In genomic region chr7:45756757-45757156, GRCh38 we compare ENCODE assay signal across 8 cellular contexts.
A peak's percentile ranks its signal among the peaks of the same experiment; 100 is the strongest.
DNase-seq lines count a peak whose midpoint lies in the region; ATAC-seq, FAIRE-seq and TF ChIP-seq lines count a peak whose summit lies in the region.
"Not testable (repeated sequence)": the region's sequence is repeated elsewhere in the genome, so short reads cannot be mapped to it uniquely, and the experiment has no call there.

No MANE protein-coding gene starts in this region.

- not testable (repeated sequence) for H3K4me3 ChIP-seq in A549; Caco-2 (ENCODE audit: low read depth, low read length); Panc1 (ENCODE audit: low read depth in 2 of 2, low read length in 2 of 2); astrocyte of the spinal cord (ENCODE audit: low read depth, low read length); epithelial cell of esophagus (ENCODE audit: low read length); parathyroid adenoma (ENCODE audit: low read depth, low read length)

- not testable (repeated sequence) for H3K4me1 ChIP-seq in A549; Caco-2; Panc1 (ENCODE audit: control insufficient read depth, insufficient read depth, low read length)
- peaks cover 14% of the 10 kb centered on the region for H3K4me1 ChIP-seq in parathyroid adenoma

- FAIRE-seq in A549 (lab: Jason Lieb, UNC) = not testable (repeated sequence)

- ATAC-seq in A549, Panc1: not testable (repeated sequence)

- TF ChIP-seq POLR2A in A549 (IDR thresholded peaks at IDR 0.05; ENCODE audit: low read length) = not testable (repeated sequence)

- DNase-seq in A549 (ENCODE audit: low read depth in 1 of 2, low spot score in 1 of 2) (peak in 1 of 2 experiments; percentile 7), Caco-2 (peak in 1 of 2 experiments; percentile 34), left kidney (ENCODE audit: low read depth, low spot score) (peak; percentile 3)
- not testable (repeated sequence) for DNase-seq in Panc1 (ENCODE audit: low read depth, low spot score); astrocyte of the spinal cord (ENCODE audit: low read depth, low spot score); epithelial cell of esophagus (ENCODE audit: low read depth)

- BruUV-seq in Caco-2 (replicated peaks; lab: Mats Ljungman, UMichigan); Panc1 (replicated peaks; lab: Mats Ljungman, UMichigan): not testable (repeated sequence)

- intact Hi-C loops in Caco-2 (cut with micrococcal nuclease; ENCODE audit: unreplicated experiment) (loop anchor here (1.0 kb wide), 1 partner anchor 98 kb away; no protein-coding TSS in a partner anchor), Panc1 (cut with micrococcal nuclease; ENCODE audit: unreplicated experiment) (loop anchor here (10.0 kb wide), 1 partner anchor 98 kb away; no protein-coding TSS in a partner anchor)

- TF ChIP-seq RAD21 in A549 (conservative IDR thresholded peaks at IDR 0.05 in 1 of 2, IDR thresholded peaks at IDR 0.05 in 1 of 2) (peak; percentile 19 to 36; a peak in 2 of 5 replicates), Ishikawa (IDR thresholded peaks at IDR 0.05; ENCODE audit: low read depth) (peak; percentile 36; the same call in 1 of the 2 replicates)

- not testable (repeated sequence) for H3K4me3 Mint-ChIP-seq in Caco-2 (ENCODE audit: unreplicated experiment)

- H3K79me2 ChIP-seq in parathyroid adenoma = not testable (repeated sequence)

- H3K9ac ChIP-seq in parathyroid adenoma = not testable (repeated sequence)

- not testable (repeated sequence) for H2AFZ ChIP-seq in parathyroid adenoma

- in situ Hi-C loops in Panc1 (cut with HindIII; ENCODE audit: low pct_unique_long_range_greater_than_20kb, low sequenced_read_pairs); astrocyte of the spinal cord (cut with HindIII; ENCODE audit: low sequenced_read_pairs): not testable (repeated sequence)

- H3K27ac Mint-ChIP-seq in Caco-2 (ENCODE audit: unreplicated experiment) = not testable (repeated sequence)

- not testable (repeated sequence) for H3K4me1 Mint-ChIP-seq in Caco-2 (ENCODE audit: low read depth, unreplicated experiment)

- 66% methylated on average over 2 of the region's 2 CpGs for WGBS in A549 (ENCODE audit: missing lambda C conversion rate)

- not testable (repeated sequence) for H3K27me3 Mint-ChIP-seq in Caco-2 (ENCODE audit: insufficient read depth, unreplicated experiment)

- not testable (repeated sequence) for H3K4me2 ChIP-seq in A549; parathyroid adenoma (ENCODE audit: low read length)

- POLR2A ChIA-PET in A549 (lab: Yijun Ruan, JAX); Caco-2 (lab: Charles Lee); Panc1 (lab: Charles Lee): not testable (repeated sequence)

- not testable (repeated sequence) for H3K9me3 ChIP-seq in A549; Caco-2; Panc1 (ENCODE audit: control insufficient read depth, insufficient read depth, low read depth, low read length); parathyroid adenoma (ENCODE audit: control insufficient read depth, low read length)

- H3K27ac ChIP-seq in A549; Panc1 (ENCODE audit: low read length); parathyroid adenoma: not testable (repeated sequence)

- TF ChIP-seq EP300 in A549 (IDR thresholded peaks at IDR 0.05); Ishikawa (IDR thresholded peaks at IDR 0.05; ENCODE audit: borderline replicate concordance): not testable (repeated sequence)

- TF ChIP-seq CTCF in A549 (IDR thresholded peaks at IDR 0.05) (0 out of 3 replicates have a peak, but pooled peaks have one; percentile 8), Caco-2 (IDR thresholded peaks at IDR 0.05; ENCODE audit: insufficient read depth in 1 of 2, low read depth in 1 of 2, low read length in 1 of 2, severe bottlenecking in 1 of 2, unreplicated experiment in 1 of 2) (peak; percentile 36 to 37), Panc1 (IDR thresholded peaks at IDR 0.05) (peak; percentile 27; the same call in 1 of the 2 replicates), astrocyte of the spinal cord (IDR thresholded peaks at IDR 0.05; ENCODE audit: low read depth, low read length) (peak; percentile 30), epithelial cell of esophagus (IDR thresholded peaks at IDR 0.05; ENCODE audit: insufficient read depth, low read depth, low read length, missing control alignments) (peak; percentile 15), parathyroid adenoma (IDR thresholded peaks at IDR 0.05) (peak; percentile 33)

- H3K27me3 ChIP-seq in Caco-2 (replicated peaks; ENCODE audit: control insufficient read depth, insufficient read depth, low read length); Panc1 (ENCODE audit: control insufficient read depth, insufficient read depth, low read length); parathyroid adenoma (ENCODE audit: control insufficient read depth, insufficient read depth, low read length): not testable (repeated sequence)

- not testable (repeated sequence) for H3K9me3 Mint-ChIP-seq in Caco-2 (ENCODE audit: unreplicated experiment)

- not testable (repeated sequence) for H3K36me3 ChIP-seq in Caco-2 (ENCODE audit: control insufficient read depth, insufficient read depth, low read length); Panc1 (ENCODE audit: control insufficient read depth, insufficient read depth, low read length); parathyroid adenoma (ENCODE audit: control insufficient read depth, insufficient read depth, low read length)

- CTCF ChIA-PET in A549 (lab: Yijun Ruan, JAX); Caco-2 (lab: Charles Lee); Panc1 (lab: Charles Lee): not testable (repeated sequence)

- peaks cover 25% of the 10 kb centered on the region for H3K36me3 Mint-ChIP-seq in Caco-2 (ENCODE audit: insufficient read depth, unreplicated experiment)
